ENCODE assay signal across 4 cellular contexts in genomic region chr2:84947010-84947593, GRCh38.
TF ChIP-seq lines count a peak whose summit lies in the region.

No MANE protein-coding gene starts in this region.

TF ChIP-seq in SK-N-SH, 30 proteins besides CTCF, POLR2A, EP300 and RAD21 (continues in another document):
- TF ChIP-seq MEF2A (IDR thresholded peaks at IDR 0.05; ENCODE audit: borderline replicate concordance, low read depth), result no peak
- no peak for TF ChIP-seq IRF3 (IDR thresholded peaks at IDR 0.05; ENCODE audit: low read depth, low read length)
- TF ChIP-seq NRF1 (IDR thresholded peaks at IDR 0.05; ENCODE audit: low read depth, low read length), result no peak
- TF ChIP-seq TAF1 (IDR thresholded peaks at IDR 0.05; ENCODE audit: borderline replicate concordance, low read depth, low read length), result no peak
- TF ChIP-seq JUND (IDR thresholded peaks at IDR 0.05), result no peak
- TF ChIP-seq RFX5 (IDR thresholded peaks at IDR 0.05; ENCODE audit: low read length), result no peak
- no peak for TF ChIP-seq EZH2phosphoT487 (IDR thresholded peaks at IDR 0.05; ENCODE audit: borderline replicate concordance, low read depth)
- no peak for TF ChIP-seq TEAD4 (IDR thresholded peaks at IDR 0.05; ENCODE audit: borderline replicate concordance, insufficient read depth)
- no peak for TF ChIP-seq FOXM1 (IDR thresholded peaks at IDR 0.05; ENCODE audit: low read depth)
- no peak for TF ChIP-seq YY1 (IDR thresholded peaks at IDR 0.05; ENCODE audit: low read depth)
- TF ChIP-seq SIN3A (IDR thresholded peaks at IDR 0.05; ENCODE audit: borderline replicate concordance, low read depth, low read length), result no peak
- TF ChIP-seq, protein P1, sequence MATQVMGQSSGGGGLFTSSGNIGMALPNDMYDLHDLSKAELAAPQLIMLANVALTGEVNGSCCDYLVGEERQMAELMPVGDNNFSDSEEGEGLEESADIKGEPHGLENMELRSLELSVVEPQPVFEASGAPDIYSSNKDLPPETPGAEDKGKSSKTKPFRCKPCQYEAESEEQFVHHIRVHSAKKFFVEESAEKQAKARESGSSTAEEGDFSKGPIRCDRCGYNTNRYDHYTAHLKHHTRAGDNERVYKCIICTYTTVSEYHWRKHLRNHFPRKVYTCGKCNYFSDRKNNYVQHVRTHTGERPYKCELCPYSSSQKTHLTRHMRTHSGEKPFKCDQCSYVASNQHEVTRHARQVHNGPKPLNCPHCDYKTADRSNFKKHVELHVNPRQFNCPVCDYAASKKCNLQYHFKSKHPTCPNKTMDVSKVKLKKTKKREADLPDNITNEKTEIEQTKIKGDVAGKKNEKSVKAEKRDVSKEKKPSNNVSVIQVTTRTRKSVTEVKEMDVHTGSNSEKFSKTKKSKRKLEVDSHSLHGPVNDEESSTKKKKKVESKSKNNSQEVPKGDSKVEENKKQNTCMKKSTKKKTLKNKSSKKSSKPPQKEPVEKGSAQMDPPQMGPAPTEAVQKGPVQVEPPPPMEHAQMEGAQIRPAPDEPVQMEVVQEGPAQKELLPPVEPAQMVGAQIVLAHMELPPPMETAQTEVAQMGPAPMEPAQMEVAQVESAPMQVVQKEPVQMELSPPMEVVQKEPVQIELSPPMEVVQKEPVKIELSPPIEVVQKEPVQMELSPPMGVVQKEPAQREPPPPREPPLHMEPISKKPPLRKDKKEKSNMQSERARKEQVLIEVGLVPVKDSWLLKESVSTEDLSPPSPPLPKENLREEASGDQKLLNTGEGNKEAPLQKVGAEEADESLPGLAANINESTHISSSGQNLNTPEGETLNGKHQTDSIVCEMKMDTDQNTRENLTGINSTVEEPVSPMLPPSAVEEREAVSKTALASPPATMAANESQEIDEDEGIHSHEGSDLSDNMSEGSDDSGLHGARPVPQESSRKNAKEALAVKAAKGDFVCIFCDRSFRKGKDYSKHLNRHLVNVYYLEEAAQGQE (IDR thresholded peaks at IDR 0.05; ENCODE audit: low read depth, low read length), result no peak

TF ChIP-seq in SK-N-SH treated with all-trans-retinoic acid at 6 μM for 48 hours, 23 proteins besides CTCF, POLR2A, EP300 and RAD21:
- no peak for TF ChIP-seq ZNF8 (CRISPR knock-in tag; IDR thresholded peaks at IDR 0.05)

TF ChIP-seq in GM12878, 131 proteins besides CTCF, POLR2A, EP300 and RAD21:
- TF ChIP-seq, protein P2, sequence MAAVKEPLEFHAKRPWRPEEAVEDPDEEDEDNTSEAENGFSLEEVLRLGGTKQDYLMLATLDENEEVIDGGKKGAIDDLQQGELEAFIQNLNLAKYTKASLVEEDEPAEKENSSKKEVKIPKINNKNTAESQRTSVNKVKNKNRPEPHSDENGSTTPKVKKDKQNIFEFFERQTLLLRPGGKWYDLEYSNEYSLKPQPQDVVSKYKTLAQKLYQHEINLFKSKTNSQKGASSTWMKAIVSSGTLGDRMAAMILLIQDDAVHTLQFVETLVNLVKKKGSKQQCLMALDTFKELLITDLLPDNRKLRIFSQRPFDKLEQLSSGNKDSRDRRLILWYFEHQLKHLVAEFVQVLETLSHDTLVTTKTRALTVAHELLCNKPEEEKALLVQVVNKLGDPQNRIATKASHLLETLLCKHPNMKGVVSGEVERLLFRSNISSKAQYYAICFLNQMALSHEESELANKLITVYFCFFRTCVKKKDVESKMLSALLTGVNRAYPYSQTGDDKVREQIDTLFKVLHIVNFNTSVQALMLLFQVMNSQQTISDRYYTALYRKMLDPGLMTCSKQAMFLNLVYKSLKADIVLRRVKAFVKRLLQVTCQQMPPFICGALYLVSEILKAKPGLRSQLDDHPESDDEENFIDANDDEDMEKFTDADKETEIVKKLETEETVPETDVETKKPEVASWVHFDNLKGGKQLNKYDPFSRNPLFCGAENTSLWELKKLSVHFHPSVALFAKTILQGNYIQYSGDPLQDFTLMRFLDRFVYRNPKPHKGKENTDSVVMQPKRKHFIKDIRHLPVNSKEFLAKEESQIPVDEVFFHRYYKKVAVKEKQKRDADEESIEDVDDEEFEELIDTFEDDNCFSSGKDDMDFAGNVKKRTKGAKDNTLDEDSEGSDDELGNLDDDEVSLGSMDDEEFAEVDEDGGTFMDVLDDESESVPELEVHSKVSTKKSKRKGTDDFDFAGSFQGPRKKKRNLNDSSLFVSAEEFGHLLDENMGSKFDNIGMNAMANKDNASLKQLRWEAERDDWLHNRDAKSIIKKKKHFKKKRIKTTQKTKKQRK (IDR thresholded peaks at IDR 0.05; ENCODE audit: low read depth, low read length), result no peak
- TF ChIP-seq MLLT1 (IDR thresholded peaks at IDR 0.05), result peak; percentile 36; the same call in 1 of the 2 replicates
- no peak for TF ChIP-seq BRCA1 (IDR thresholded peaks at IDR 0.05; ENCODE audit: low read depth, low read length)
- TF ChIP-seq JUNB (IDR thresholded peaks at IDR 0.05), result no peak

TF ChIP-seq in GM23338, 12 proteins besides CTCF, POLR2A, EP300 and RAD21:
- TF ChIP-seq EZH2phosphoT487 (IDR thresholded peaks at IDR 0.05; ENCODE audit: unreplicated experiment), result no peak
- no peak for TF ChIP-seq POLR2AphosphoS5 (IDR thresholded peaks at IDR 0.05; ENCODE audit: low read depth)
- no peak for TF ChIP-seq CREB1 (CRISPR knock-in tag; IDR thresholded peaks at IDR 0.05; ENCODE audit: low read depth)
- TF ChIP-seq ETS1 (IDR thresholded peaks at IDR 0.05), result no peak
- TF ChIP-seq STAT1 (IDR thresholded peaks at IDR 0.05; ENCODE audit: unreplicated experiment), result no peak
- TF ChIP-seq EZH2 (IDR thresholded peaks at IDR 0.05; ENCODE audit: low read depth, unreplicated experiment), result no peak
- no peak for TF ChIP-seq ZNF331 (CRISPR knock-in tag; IDR thresholded peaks at IDR 0.05; ENCODE audit: low read depth)
- no peak for TF ChIP-seq ZNF114 (CRISPR knock-in tag; IDR thresholded peaks at IDR 0.05)
- TF ChIP-seq, protein P3, sequence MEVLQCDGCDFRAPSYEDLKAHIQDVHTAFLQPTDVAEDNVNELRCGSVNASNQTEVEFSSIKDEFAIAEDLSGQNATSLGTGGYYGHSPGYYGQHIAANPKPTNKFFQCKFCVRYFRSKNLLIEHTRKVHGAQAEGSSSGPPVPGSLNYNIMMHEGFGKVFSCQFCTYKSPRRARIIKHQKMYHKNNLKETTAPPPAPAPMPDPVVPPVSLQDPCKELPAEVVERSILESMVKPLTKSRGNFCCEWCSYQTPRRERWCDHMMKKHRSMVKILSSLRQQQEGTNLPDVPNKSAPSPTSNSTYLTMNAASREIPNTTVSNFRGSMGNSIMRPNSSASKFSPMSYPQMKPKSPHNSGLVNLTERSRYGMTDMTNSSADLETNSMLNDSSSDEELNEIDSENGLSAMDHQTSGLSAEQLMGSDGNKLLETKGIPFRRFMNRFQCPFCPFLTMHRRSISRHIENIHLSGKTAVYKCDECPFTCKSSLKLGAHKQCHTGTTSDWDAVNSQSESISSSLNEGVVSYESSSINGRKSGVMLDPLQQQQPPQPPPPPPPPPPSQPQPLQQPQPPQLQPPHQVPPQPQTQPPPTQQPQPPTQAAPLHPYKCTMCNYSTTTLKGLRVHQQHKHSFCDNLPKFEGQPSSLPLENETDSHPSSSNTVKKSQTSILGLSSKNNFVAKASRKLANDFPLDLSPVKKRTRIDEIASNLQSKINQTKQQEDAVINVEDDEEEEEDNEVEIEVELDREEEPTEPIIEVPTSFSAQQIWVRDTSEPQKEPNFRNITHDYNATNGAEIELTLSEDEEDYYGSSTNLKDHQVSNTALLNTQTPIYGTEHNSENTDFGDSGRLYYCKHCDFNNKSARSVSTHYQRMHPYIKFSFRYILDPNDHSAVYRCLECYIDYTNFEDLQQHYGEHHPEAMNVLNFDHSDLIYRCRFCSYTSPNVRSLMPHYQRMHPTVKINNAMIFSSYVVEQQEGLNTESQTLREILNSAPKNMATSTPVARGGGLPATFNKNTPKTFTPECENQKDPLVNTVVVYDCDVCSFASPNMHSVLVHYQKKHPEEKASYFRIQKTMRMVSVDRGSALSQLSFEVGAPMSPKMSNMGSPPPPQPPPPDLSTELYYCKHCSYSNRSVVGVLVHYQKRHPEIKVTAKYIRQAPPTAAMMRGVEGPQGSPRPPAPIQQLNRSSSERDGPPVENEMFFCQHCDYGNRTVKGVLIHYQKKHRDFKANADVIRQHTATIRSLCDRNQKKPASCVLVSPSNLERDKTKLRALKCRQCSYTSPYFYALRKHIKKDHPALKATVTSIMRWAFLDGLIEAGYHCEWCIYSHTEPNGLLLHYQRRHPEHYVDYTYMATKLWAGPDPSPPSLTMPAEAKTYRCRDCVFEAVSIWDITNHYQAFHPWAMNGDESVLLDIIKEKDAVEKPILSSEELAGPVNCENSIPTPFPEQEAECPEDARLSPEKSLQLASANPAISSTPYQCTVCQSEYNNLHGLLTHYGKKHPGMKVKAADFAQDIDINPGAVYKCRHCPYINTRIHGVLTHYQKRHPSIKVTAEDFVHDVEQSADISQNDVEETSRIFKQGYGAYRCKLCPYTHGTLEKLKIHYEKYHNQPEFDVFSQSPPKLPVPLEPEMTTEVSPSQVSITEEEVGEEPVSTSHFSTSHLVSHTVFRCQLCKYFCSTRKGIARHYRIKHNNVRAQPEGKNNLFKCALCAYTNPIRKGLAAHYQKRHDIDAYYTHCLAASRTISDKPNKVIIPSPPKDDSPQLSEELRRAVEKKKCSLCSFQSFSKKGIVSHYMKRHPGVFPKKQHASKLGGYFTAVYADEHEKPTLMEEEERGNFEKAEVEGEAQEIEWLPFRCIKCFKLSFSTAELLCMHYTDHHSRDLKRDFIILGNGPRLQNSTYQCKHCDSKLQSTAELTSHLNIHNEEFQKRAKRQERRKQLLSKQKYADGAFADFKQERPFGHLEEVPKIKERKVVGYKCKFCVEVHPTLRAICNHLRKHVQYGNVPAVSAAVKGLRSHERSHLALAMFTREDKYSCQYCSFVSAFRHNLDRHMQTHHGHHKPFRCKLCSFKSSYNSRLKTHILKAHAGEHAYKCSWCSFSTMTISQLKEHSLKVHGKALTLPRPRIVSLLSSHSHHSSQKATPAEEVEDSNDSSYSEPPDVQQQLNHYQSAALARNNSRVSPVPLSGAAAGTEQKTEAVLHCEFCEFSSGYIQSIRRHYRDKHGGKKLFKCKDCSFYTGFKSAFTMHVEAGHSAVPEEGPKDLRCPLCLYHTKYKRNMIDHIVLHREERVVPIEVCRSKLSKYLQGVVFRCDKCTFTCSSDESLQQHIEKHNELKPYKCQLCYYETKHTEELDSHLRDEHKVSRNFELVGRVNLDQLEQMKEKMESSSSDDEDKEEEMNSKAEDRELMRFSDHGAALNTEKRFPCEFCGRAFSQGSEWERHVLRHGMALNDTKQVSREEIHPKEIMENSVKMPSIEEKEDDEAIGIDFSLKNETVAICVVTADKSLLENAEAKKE (CRISPR knock-in tag; IDR thresholded peaks at IDR 0.05), result no peak
- TF ChIP-seq NANOG (IDR thresholded peaks at IDR 0.05; ENCODE audit: borderline replicate concordance), result no peak
- TF ChIP-seq, protein P1 (IDR thresholded peaks at IDR 0.05; ENCODE audit: unreplicated experiment), result no peak
- TF ChIP-seq JUNB (IDR thresholded peaks at IDR 0.05; ENCODE audit: unreplicated experiment), result no peak
